Comparison of ENCODE assay signal across 13 cellular contexts in the genomic region with DNA sequence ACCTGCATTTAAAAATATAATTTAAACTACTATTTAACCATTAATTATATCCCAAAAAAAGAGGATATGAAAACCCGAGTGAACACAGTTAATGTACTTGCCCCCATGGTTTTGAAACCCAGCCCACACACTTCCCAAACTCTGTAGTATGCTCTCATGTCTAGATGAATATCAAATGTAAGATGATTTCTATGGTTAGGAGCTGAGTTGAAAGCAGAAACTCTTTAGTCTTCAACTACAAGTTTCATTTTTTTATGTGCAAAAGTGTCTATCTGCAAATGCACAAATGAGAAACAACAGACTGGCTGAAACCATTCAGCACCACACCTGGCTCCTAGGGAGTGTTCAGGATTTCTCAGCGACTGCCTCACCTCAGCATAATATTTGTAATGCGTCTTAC.
DNase-seq lines count a peak whose midpoint lies in the region; ATAC-seq and TF ChIP-seq lines count a peak whose summit lies in the region.
"Had no signal": no experiment of that assay in that cellular context is flagged by ENCODE, and none has a peak within 500 bp of the region (broad histone marks: within the 10 kb centered on the region; RNA-seq: fewer than 3 reads in every experiment).

No MANE protein-coding gene starts in this region.

- H3K36me3 Mint-ChIP-seq in osteocyte (ENCODE audit: unreplicated experiment) = peaks cover 21% of the 10 kb centered on the region
- H3K36me3 Mint-ChIP-seq: neural progenitor cell had no signal

- H3K27me3 Mint-ChIP-seq in osteocyte (ENCODE audit: unreplicated experiment) = no peaks in the 10 kb centered on the region
- H3K27me3 Mint-ChIP-seq: central memory CD8-positive, alpha-beta T cell had no signal

- DNase-seq in osteocyte (ENCODE audit: extremely low spot score, unreplicated experiment) (no peak), occipital lobe (lab: John Stamatoyannopoulos, UW) (no peak), COLO829 (ENCODE audit: low spot score) (no peak), GF-D8 (lab: John Stamatoyannopoulos, UW) (no peak)
- DNase-seq: activated CD4-positive, alpha-beta T cell treated with anti-CD3 and anti-CD28 coated beads for 48 hours; activated naive CD4-positive, alpha-beta T cell; NCI-H524; stomach had no signal

- ATAC-seq in GM18909 (IDR thresholded peaks at IDR 0.05; ENCODE audit: poor library complexity, unreplicated experiment) = peak; percentile 61
- ATAC-seq in GM21737 (IDR thresholded peaks at IDR 0.05; ENCODE audit: unreplicated experiment) = peak; percentile 56
- peak; percentile 33 for ATAC-seq in HG03159 (IDR thresholded peaks at IDR 0.05; ENCODE audit: unreplicated experiment)

- H3K27ac Mint-ChIP-seq in osteocyte (ENCODE audit: unreplicated experiment) = peak overlapping the region; percentile 66
- H3K27ac Mint-ChIP-seq: neural progenitor cell had no signal

- no peaks in the 10 kb centered on the region for H3K9me3 Mint-ChIP-seq in osteocyte (ENCODE audit: unreplicated experiment)
- H3K9me3 Mint-ChIP-seq: neural progenitor cell had no signal

- no peak overlapping the region for H3K4me3 Mint-ChIP-seq in osteocyte (ENCODE audit: unreplicated experiment)
- H3K4me3 Mint-ChIP-seq: central memory CD8-positive, alpha-beta T cell; neural progenitor cell had no signal

- H3K4me1 Mint-ChIP-seq in osteocyte (ENCODE audit: unreplicated experiment) = peaks cover 47% of the 10 kb centered on the region
- H3K4me1 Mint-ChIP-seq: central memory CD8-positive, alpha-beta T cell had no signal

- no peak for TF ChIP-seq CTCF in osteocyte (IDR thresholded peaks at IDR 0.05)
